Comparison of ENCODE assay signal across 28 cellular contexts in the genomic region with DNA sequence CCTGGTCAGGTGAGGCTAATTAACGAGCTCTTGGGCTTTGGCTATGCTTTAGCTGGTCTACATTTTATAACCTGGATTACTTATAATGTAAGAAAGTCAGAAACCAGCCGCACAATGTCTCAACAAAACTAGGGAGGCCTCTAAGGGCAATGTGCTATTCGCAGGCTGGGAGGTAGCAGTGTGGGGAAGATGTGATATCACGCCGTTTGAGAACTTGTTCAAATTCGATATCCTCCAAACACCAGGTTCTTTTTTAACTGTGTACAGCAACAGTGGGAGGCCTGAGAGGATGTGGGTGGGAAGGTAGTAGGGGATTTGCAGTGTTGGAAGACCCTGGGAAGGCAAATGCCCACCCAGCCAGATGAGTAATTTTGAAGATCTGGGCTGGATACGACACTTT.
"Had no signal": no experiment of that assay in that cellular context is flagged by ENCODE, and none has a peak within 500 bp of the region (broad histone marks: within the 10 kb centered on the region; RNA-seq: fewer than 3 reads in every experiment).

No MANE protein-coding gene starts in this region.

- DNase-seq: colonic mucosa; cortex of kidney; dermis blood vessel endothelial cell; dorsolateral prefrontal cortex; effector CD4-positive, alpha-beta T cell; effector CD8-positive, alpha-beta T cell; effector memory CD4-positive, alpha-beta T cell; effector memory CD8-positive, alpha-beta T cell; endodermal cell; erythroblast; esophagus squamous epithelium; foreskin fibroblast; foreskin keratinocyte; foreskin melanocyte; gastrocnemius medialis; glutamatergic neuron; head of caudate nucleus; heart left ventricle had no signal

- ATAC-seq: effector memory CD8-positive, alpha-beta T cell; esophagus mucosa; foreskin keratinocyte; gastrocnemius medialis; gastroesophageal sphincter; heart left ventricle had no signal

- H3K27ac ChIP-seq: colonic mucosa, coronary artery, dorsolateral prefrontal cortex, epithelial cell of prostate, esophagus muscularis mucosa, esophagus squamous epithelium, foreskin keratinocyte, gastrocnemius medialis, gastroesophageal sphincter, heart left ventricle had no signal

- H3K27ac Mint-ChIP-seq: dendritic cell treated with granulocyte-macrophage colony-stimulating factor and Interleukin-4, amounts not matched to agents 40 ng/mL and 50 ng/mL, for 4 days; effector memory CD8-positive, alpha-beta T cell; endodermal cell had no signal

- FAIRE-seq: colon, endometrium, endothelial cell of umbilical vein, frontal cortex had no signal

- H3K4me3 ChIP-seq: colonic mucosa, coronary artery, dorsolateral prefrontal cortex, esophagus muscularis mucosa, esophagus squamous epithelium, gastrocnemius medialis, gastroesophageal sphincter, heart left ventricle had no signal

- H3K9me3 ChIP-seq: colonic mucosa, esophagus muscularis mucosa, esophagus squamous epithelium, gastrocnemius medialis, gastroesophageal sphincter, heart left ventricle had no signal

- H3K4me3 Mint-ChIP-seq: dendritic cell treated with granulocyte-macrophage colony-stimulating factor and Interleukin-4, amounts not matched to agents 40 ng/mL and 50 ng/mL, for 4 days; effector memory CD8-positive, alpha-beta T cell; endodermal cell had no signal

- H3K9me3 Mint-ChIP-seq: dendritic cell treated with granulocyte-macrophage colony-stimulating factor and Interleukin-4, amounts not matched to agents 40 ng/mL and 50 ng/mL, for 4 days; effector memory CD8-positive, alpha-beta T cell; endodermal cell had no signal

- H3K27me3 Mint-ChIP-seq: dendritic cell treated with granulocyte-macrophage colony-stimulating factor and Interleukin-4, amounts not matched to agents 40 ng/mL and 50 ng/mL, for 4 days; effector memory CD8-positive, alpha-beta T cell had no signal

- H3K4me1 ChIP-seq: foreskin keratinocyte had no signal

- H3K36me3 ChIP-seq: colonic mucosa, esophagus muscularis mucosa, esophagus squamous epithelium, gastrocnemius medialis, gastroesophageal sphincter, heart left ventricle had no signal

- H3K27me3 ChIP-seq: colonic mucosa, dorsolateral prefrontal cortex, esophagus muscularis mucosa, esophagus squamous epithelium, foreskin keratinocyte, gastrocnemius medialis, gastroesophageal sphincter, heart left ventricle had no signal
